32 cellular contexts compared by ENCODE assay signal in the genomic region with DNA sequence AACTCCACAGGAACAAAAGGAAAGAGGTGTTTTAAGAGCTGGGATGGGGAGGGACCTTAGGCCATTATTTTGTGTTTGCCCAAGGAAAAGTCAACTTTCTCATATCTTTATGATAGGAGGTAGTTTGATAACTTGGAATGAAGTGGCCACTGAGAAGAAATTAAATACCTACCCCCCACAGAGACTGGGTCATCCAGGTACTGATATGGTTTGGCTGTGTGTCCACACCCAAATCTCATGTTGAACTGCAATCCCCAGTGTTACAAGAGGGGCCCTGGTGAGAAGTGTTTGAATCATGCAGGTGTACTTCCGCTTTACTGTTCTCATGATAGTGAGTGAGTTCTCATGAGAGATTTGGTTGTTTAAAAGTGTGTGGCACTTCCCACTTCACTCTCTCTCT.
"Had no signal": no experiment of that assay in that cellular context is flagged by ENCODE, and none has a peak within 500 bp of the region (broad histone marks: within the 10 kb centered on the region; RNA-seq: fewer than 3 reads in every experiment).

No MANE protein-coding gene starts in this region.

- H3K4me1 Mint-ChIP-seq: activated B cell treated with CpG ODN at 0.5 μM for 24 hours; activated CD4-positive, alpha-beta memory T cell treated with anti-CD3 and anti-CD28 coated beads, Interleukin-2, amount 10 ng/mL, durations not matched to agents 7 days and 5 days; activated CD4-positive, alpha-beta T cell treated with anti-CD3 and anti-CD28 coated beads, Interleukin-2, amount 10 ng/mL, durations not matched to agents 7 days and 5 days; activated CD8-positive, alpha-beta memory T cell treated with anti-CD3 and anti-CD28 coated beads, Interleukin-2, amount 10 ng/mL, durations not matched to agents 7 days and 5 days; activated naive CD8-positive, alpha-beta T cell treated with anti-CD3 and anti-CD28 coated beads for 36 hours; activated T-helper 17 cell treated with anti-CD3 and anti-CD28 coated beads, Interleukin-2, amount 50 U/mL, for 72 hours; T-cell; T-helper 17 cell had no signal

- H3K27ac Mint-ChIP-seq: activated B cell treated with CpG ODN at 0.5 μM for 24 hours; activated CD4-positive, alpha-beta memory T cell treated with anti-CD3 and anti-CD28 coated beads, Interleukin-2, amount 10 ng/mL, durations not matched to agents 7 days and 5 days; activated CD4-positive, alpha-beta T cell treated with anti-CD3 and anti-CD28 coated beads, Interleukin-2, amount 10 ng/mL, durations not matched to agents 7 days and 5 days; activated CD8-positive, alpha-beta memory T cell treated with anti-CD3 and anti-CD28 coated beads, Interleukin-2, amount 10 ng/mL, durations not matched to agents 7 days and 5 days; activated CD8-positive, alpha-beta T cell treated with anti-CD3 and anti-CD28 coated beads, Interleukin-2, amount 10 ng/mL, durations not matched to agents 7 days and 5 days; activated naive CD4-positive, alpha-beta T cell treated with anti-CD3 and anti-CD28 coated beads for 36 hours; activated naive CD4-positive, alpha-beta T cell treated with anti-CD3 and anti-CD28 coated beads, Interleukin-2, amount 50 U/mL, for 72 hours; activated naive CD8-positive, alpha-beta T cell treated with anti-CD3 and anti-CD28 coated beads for 36 hours; activated T-cell treated with anti-CD3 and anti-CD28 coated beads, Interleukin-2, amount 50 U/mL, for 72 hours; activated T-helper 1 cell treated with anti-CD3 and anti-CD28 coated beads, Interleukin-12 subunit alpha, Interleukin-12 subunit beta, Interleukin-2, Interleukin-4 antibody, amounts not matched to agents 30 ng/mL and 10 ng/mL and 1 ng/mL, durations not matched to agents 14 hours and 24 hours and 36 hours; activated T-helper 17 cell treated with anti-CD3 and anti-CD28 coated beads, Interleukin-2, amount 50 U/mL, for 72 hours; T-cell; T-helper 17 cell had no signal

- H3K27me3 Mint-ChIP-seq: activated B cell treated with CpG ODN at 0.5 μM for 24 hours; activated CD4-positive, alpha-beta memory T cell treated with anti-CD3 and anti-CD28 coated beads, Interleukin-2, amount 10 ng/mL, durations not matched to agents 7 days and 5 days; activated CD4-positive, alpha-beta T cell treated with anti-CD3 and anti-CD28 coated beads, Interleukin-2, amount 10 ng/mL, durations not matched to agents 7 days and 5 days; activated CD8-positive, alpha-beta memory T cell treated with anti-CD3 and anti-CD28 coated beads, Interleukin-2, amount 10 ng/mL, durations not matched to agents 7 days and 5 days; activated naive CD8-positive, alpha-beta T cell treated with anti-CD3 and anti-CD28 coated beads for 36 hours; activated T-helper 17 cell treated with anti-CD3 and anti-CD28 coated beads, Interleukin-2, amount 50 U/mL, for 72 hours; T-cell; T-helper 17 cell had no signal

- H3K27ac ChIP-seq: adrenal gland, body of pancreas, brain microvascular endothelial cell, breast epithelium, VCaP had no signal

- H3K9me3 ChIP-seq: adrenal gland, body of pancreas had no signal

- H3K36me3 ChIP-seq: adrenal gland, brain microvascular endothelial cell, breast epithelium had no signal

- H3K4me1 ChIP-seq: adrenal gland, body of pancreas, breast epithelium had no signal

- H3K4me3 Mint-ChIP-seq: activated B cell treated with CpG ODN at 0.5 μM for 24 hours; activated CD4-positive, alpha-beta memory T cell treated with anti-CD3 and anti-CD28 coated beads, Interleukin-2, amount 10 ng/mL, durations not matched to agents 7 days and 5 days; activated CD4-positive, alpha-beta T cell treated with anti-CD3 and anti-CD28 coated beads, Interleukin-2, amount 10 ng/mL, durations not matched to agents 7 days and 5 days; activated CD8-positive, alpha-beta memory T cell treated with anti-CD3 and anti-CD28 coated beads, Interleukin-2, amount 10 ng/mL, durations not matched to agents 7 days and 5 days; activated CD8-positive, alpha-beta T cell treated with anti-CD3 and anti-CD28 coated beads, Interleukin-2, amount 10 ng/mL, durations not matched to agents 7 days and 5 days; activated naive CD4-positive, alpha-beta T cell treated with anti-CD3 and anti-CD28 coated beads for 36 hours; activated naive CD8-positive, alpha-beta T cell treated with anti-CD3 and anti-CD28 coated beads for 36 hours; activated T-cell treated with anti-CD3 and anti-CD28 coated beads, Interleukin-2, amount 50 U/mL, for 4 hours; activated T-cell treated with anti-CD3 and anti-CD28 coated beads, Interleukin-2, amount 50 U/mL, for 72 hours; activated T-helper 1 cell treated with anti-CD3 and anti-CD28 coated beads, Interleukin-12 subunit alpha, Interleukin-12 subunit beta, Interleukin-2, Interleukin-4 antibody, amounts not matched to agents 30 ng/mL and 10 ng/mL and 1 ng/mL, durations not matched to agents 14 hours and 24 hours and 36 hours; activated T-helper 17 cell treated with anti-CD3 and anti-CD28 coated beads, Interleukin-2, amount 50 U/mL, for 72 hours; T-cell; T-helper 17 cell had no signal

- DNase-seq: activated B cell treated with CpG ODN at 0.5 μM for 24 hours; activated CD4-positive, alpha-beta memory T cell treated with anti-CD3 and anti-CD28 coated beads, Interleukin-2, amount 10 ng/mL, durations not matched to agents 7 days and 5 days; activated CD4-positive, alpha-beta T cell treated with anti-CD3 and anti-CD28 coated beads for 4 hours; activated CD4-positive, alpha-beta T cell treated with anti-CD3 and anti-CD28 coated beads, Interleukin-2, amount 10 ng/mL, durations not matched to agents 7 days and 5 days; activated CD4-positive, alpha-beta T cell treated with anti-CD3 and anti-CD28 coated beads, Interleukin-2, amount 50 U/mL, for 48 hours; activated CD4-positive, CD25-positive, alpha-beta regulatory T cell treated with anti-CD3 and anti-CD28 coated beads, Interleukin-2, amount 50 U/mL, for 72 hours; activated CD8-positive, alpha-beta memory T cell treated with anti-CD3 and anti-CD28 coated beads for 24 hours; activated CD8-positive, alpha-beta memory T cell treated with anti-CD3 and anti-CD28 coated beads, Interleukin-2, amount 10 ng/mL, durations not matched to agents 7 days and 5 days; activated CD8-positive, alpha-beta memory T cell treated with anti-CD3 and anti-CD28 coated beads, Interleukin-2, amount 50 U/mL, for 48 hours; activated CD8-positive, alpha-beta T cell treated with anti-CD3 and anti-CD28 coated beads, Interleukin-2, amount 10 ng/mL, durations not matched to agents 7 days and 5 days; activated effector memory CD4-positive, alpha-beta T cell treated with anti-CD3 and anti-CD28 coated beads, Interleukin-2, amount 50 U/mL, for 16 hours; activated gamma-delta T cell treated with Interleukin-2 at 50 U/mL for 16 hours; activated naive CD4-positive, alpha-beta T cell; activated naive CD4-positive, alpha-beta T cell treated with anti-CD3 and anti-CD28 coated beads for 36 hours; activated naive CD4-positive, alpha-beta T cell treated with anti-CD3 and anti-CD28 coated beads, Interleukin-2, amount 50 U/mL, for 16 hours; activated naive CD8-positive, alpha-beta T cell treated with anti-CD3 and anti-CD28 coated beads for 36 hours; activated T-cell treated with anti-CD3 and anti-CD28 coated beads, Interleukin-2, amount 50 U/mL, for 1 hour; activated T-cell treated with anti-CD3 and anti-CD28 coated beads, Interleukin-2, amount 50 U/mL, for 4 hours; activated T-cell treated with anti-CD3 and anti-CD28 coated beads, Interleukin-2, amount 50 U/mL, for 72 hours; adrenal gland; amniotic stem cell; aorta; body of pancreas; brain microvascular endothelial cell; central memory CD4-positive, alpha-beta T cell; T-cell; T-helper 17 cell had no signal

- H3K27me3 ChIP-seq: adrenal gland, body of pancreas, brain microvascular endothelial cell, breast epithelium had no signal

- H3K4me3 ChIP-seq: adrenal gland, body of pancreas, breast epithelium had no signal

- ATAC-seq: activated CD8-positive, alpha-beta memory T cell treated with anti-CD3 and anti-CD28 coated beads, Interleukin-2, amount 10 ng/mL, durations not matched to agents 7 days and 5 days; activated CD8-positive, alpha-beta T cell treated with anti-CD3 and anti-CD28 coated beads, Interleukin-2, amount 10 ng/mL, durations not matched to agents 7 days and 5 days; activated naive CD4-positive, alpha-beta T cell treated with anti-CD3 and anti-CD28 coated beads, Interleukin-2, amount 50 U/mL, for 72 hours; activated T-cell treated with anti-CD3 and anti-CD28 coated beads, Interleukin-2, amount 50 U/mL, for 4 hours; activated T-cell treated with anti-CD3 and anti-CD28 coated beads, Interleukin-2, amount 50 U/mL, for 72 hours; activated T-helper 17 cell treated with anti-CD3 and anti-CD28 coated beads, Interleukin-2, amount 50 U/mL, for 72 hours; body of pancreas; T-cell; T-helper 17 cell had no signal

- H3K36me3 Mint-ChIP-seq: activated CD8-positive, alpha-beta memory T cell treated with anti-CD3 and anti-CD28 coated beads, Interleukin-2, amount 10 ng/mL, durations not matched to agents 7 days and 5 days; activated naive CD8-positive, alpha-beta T cell treated with anti-CD3 and anti-CD28 coated beads for 36 hours; T-cell had no signal
